In the genomic region with DNA sequence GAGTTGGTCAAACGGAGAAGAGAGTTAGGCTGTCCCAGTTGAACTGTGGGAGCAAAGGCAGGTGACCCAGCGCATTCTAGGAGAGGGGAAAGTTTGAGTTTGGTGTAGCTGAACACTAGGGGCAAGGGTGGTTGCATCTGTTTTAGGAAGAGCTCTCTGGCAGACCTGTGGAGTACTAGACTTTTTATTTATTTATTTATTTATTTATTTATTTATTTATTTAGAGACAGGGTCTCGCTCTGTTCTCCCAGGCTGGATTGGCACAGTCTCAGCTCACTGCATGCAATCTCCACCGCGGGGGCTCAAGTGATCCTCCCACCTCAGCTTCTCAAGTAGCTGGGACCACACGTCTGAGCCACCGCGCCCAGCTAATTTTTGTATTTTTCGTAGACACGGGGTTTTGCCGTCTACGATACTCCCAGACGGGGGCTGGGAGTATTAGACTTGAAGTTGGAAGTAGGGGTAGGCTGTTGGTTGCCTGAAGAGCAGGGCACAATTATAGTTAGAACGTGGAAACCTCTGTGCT, we compare ENCODE assay signal across 1 cellular context.
TF ChIP-seq lines count a peak whose summit lies in the region.

No MANE protein-coding gene starts in this region.

TF ChIP-seq in HepG2, 621 proteins besides CTCF, POLR2A, EP300 and RAD21 (continued from another document):
- TF ChIP-seq, protein P1, sequence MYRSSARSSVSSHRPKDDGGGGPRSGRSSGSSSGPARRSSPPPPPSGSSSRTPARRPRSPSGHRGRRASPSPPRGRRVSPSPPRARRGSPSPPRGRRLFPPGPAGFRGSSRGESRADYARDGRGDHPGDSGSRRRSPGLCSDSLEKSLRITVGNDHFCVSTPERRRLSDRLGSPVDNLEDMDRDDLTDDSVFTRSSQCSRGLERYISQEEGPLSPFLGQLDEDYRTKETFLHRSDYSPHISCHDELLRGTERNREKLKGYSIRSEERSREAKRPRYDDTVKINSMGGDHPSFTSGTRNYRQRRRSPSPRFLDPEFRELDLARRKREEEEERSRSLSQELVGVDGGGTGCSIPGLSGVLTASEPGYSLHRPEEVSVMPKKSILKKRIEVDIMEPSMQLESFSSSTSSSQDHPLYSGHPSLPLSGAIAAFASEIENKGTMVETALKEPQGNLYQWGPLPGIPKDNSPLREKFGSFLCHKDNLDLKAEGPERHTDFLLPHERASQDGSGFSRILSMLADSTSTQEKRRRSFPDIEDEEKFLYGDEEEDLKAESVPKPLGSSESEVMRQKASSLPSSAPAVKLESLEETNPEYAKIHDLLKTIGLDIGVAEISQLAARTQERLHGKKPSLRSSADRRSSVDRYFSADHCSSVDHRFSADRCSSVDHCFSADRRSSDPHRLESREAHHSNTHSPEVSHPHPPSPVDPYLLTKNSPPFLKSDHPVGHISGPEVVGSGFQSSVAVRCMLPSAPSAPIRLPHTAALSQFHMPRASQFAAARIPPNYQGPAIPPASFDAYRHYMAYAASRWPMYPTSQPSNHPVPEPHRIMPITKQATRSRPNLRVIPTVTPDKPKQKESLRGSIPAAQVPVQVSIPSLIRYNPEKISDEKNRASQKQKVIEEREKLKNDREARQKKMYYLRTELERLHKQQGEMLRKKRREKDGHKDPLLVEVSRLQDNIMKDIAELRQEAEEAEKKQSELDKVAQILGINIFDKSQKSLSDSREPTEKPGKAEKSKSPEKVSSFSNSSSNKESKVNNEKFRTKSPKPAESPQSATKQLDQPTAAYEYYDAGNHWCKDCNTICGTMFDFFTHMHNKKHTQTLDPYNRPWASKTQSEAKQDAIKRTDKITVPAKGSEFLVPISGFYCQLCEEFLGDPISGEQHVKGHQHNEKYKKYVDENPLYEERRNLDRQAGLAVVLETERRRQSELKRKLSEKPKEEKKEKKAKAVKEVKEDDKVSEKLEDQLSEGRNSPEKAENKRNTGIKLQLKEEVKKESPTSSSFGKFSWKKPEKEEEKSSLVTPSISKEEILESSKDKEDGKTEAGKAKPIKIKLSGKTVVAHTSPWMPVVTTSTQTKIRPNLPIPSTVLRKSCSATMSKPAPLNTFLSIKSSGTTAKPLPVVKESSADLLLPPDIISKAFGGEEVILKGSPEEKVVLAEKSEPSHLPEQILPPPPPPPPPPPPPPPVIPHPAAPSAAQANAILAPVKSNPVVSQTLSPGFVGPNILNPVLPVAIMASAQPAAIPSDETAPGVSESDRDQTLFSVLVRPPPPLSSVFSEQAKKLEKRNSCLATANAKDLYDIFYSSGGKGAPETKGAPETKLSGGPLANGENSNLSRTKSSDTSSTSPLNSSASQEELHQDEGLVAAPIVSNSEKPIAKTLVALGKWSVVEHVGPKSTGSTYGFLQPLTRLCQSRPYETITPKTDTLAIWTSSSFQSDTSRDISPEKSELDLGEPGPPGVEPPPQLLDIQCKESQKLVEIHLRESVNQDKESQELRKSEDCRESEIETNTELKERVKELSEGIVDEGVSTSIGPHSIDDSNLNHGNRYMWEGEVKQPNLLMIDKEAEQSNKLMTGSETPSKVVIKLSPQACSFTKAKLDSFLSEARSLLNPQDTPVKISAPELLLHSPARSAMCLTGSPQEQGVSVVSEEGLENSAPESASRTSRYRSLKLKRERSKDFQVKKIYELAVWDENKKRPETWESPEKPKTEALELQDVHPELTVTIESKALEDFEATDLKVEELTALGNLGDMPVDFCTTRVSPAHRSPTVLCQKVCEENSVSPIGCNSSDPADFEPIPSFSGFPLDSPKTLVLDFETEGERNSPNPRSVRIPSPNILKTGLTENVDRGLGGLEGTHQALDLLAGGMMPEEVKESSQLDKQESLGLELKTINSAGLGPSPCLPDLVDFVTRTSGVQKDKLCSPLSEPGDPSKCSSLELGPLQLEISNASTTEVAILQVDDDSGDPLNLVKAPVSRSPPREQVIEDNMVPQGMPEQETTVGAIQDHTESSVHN (CRISPR knock-in tag; IDR thresholded peaks at IDR 0.05): no peak
- TF ChIP-seq KAT2B (IDR thresholded peaks at IDR 0.05; ENCODE audit: borderline replicate concordance, low read depth, low read length): no peak
- TF ChIP-seq, protein P2, sequence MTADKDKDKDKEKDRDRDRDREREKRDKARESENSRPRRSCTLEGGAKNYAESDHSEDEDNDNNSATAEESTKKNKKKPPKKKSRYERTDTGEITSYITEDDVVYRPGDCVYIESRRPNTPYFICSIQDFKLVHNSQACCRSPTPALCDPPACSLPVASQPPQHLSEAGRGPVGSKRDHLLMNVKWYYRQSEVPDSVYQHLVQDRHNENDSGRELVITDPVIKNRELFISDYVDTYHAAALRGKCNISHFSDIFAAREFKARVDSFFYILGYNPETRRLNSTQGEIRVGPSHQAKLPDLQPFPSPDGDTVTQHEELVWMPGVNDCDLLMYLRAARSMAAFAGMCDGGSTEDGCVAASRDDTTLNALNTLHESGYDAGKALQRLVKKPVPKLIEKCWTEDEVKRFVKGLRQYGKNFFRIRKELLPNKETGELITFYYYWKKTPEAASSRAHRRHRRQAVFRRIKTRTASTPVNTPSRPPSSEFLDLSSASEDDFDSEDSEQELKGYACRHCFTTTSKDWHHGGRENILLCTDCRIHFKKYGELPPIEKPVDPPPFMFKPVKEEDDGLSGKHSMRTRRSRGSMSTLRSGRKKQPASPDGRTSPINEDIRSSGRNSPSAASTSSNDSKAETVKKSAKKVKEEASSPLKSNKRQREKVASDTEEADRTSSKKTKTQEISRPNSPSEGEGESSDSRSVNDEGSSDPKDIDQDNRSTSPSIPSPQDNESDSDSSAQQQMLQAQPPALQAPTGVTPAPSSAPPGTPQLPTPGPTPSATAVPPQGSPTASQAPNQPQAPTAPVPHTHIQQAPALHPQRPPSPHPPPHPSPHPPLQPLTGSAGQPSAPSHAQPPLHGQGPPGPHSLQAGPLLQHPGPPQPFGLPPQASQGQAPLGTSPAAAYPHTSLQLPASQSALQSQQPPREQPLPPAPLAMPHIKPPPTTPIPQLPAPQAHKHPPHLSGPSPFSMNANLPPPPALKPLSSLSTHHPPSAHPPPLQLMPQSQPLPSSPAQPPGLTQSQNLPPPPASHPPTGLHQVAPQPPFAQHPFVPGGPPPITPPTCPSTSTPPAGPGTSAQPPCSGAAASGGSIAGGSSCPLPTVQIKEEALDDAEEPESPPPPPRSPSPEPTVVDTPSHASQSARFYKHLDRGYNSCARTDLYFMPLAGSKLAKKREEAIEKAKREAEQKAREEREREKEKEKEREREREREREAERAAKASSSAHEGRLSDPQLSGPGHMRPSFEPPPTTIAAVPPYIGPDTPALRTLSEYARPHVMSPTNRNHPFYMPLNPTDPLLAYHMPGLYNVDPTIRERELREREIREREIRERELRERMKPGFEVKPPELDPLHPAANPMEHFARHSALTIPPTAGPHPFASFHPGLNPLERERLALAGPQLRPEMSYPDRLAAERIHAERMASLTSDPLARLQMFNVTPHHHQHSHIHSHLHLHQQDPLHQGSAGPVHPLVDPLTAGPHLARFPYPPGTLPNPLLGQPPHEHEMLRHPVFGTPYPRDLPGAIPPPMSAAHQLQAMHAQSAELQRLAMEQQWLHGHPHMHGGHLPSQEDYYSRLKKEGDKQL (CRISPR knock-in tag; IDR thresholded peaks at IDR 0.05; ENCODE audit: low read depth): no peak
- no peak for TF ChIP-seq ZFP1 (CRISPR knock-in tag; IDR thresholded peaks at IDR 0.05)
- no peak for TF ChIP-seq FOXC1 (CRISPR knock-in tag; IDR thresholded peaks at IDR 0.05; ENCODE audit: borderline replicate concordance)
